ENCODE assay signal across 11 cellular contexts in the genomic region with DNA sequence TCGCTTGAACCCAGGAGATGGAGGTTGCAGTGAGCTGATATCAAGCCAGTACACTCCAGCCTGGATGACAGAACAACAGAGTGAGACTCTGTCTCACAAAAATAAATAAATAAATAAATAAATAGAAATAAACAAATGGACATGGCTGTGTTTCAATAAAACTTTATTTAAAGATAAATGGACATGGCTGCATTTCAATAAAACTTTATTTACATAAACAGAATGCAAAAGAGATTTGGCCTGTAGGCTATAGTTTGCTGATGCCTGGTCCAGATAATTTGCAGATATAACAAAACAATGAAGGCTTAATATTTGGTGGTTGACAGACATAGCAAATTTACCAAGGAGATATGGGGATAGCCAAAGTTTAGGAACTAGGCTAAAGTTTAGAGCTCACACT.
"Had no signal": no experiment of that assay in that cellular context is flagged by ENCODE, and none has a peak within 500 bp of the region (broad histone marks: within the 10 kb centered on the region; RNA-seq: fewer than 3 reads in every experiment).

No MANE protein-coding gene starts in this region.

- H3K4me3 ChIP-seq: GM23248, GM23338, HAP-1 had no signal

- H3K9me3 ChIP-seq: HAP-1 had no signal

- H3K4me1 ChIP-seq: HAP-1 had no signal

- FAIRE-seq: H1, H54 had no signal

- H3K4me2 ChIP-seq: GM23338 had no signal

- H3K27ac ChIP-seq: GM23248 had no signal

- H3K36me3 ChIP-seq: HAP-1 had no signal

- H3K9ac ChIP-seq: GM23248 had no signal

- H2AFZ ChIP-seq: GM23248, GM23338 had no signal

- ATAC-seq: GM23338, HCT116 had no signal

- DNase-seq: GM23248, GOT3, H7, H9, HCEC 1CT, HFFc6 had no signal
